20 cellular contexts compared by ENCODE assay signal in the genomic region with DNA sequence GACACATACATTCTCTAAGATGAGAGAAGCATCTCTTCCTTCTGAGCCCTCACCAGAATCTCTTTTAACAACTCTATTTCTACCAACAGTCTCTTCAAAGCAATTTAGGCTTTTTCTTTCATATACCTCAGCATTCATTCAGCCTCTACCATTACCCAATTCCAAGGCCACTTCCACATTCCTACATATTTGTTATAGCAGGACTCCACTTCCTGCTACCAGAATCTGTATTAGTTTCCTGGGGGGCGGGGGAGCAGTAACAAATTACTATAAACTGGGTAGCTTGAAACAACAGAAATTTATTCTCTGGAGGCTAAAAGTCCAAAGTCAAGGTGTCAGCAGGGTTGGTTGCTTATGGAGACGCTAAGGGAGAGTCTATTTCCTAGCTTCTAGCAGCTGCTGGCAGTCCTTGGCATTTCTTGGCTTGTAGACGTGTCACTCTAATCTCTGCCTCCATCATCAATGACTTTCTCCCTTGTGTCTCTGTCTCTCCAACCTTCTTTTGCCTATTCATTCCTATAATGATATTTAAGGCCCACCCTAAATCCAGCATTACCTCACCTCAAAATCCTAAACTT. TPM values are rescaled to one million over a fixed set of nuclear protein-coding genes. Genes with fewer than 3 reads are reported as not detected.
A peak's percentile ranks its signal among the peaks of the same experiment; 100 is the strongest.
DNase-seq lines count a peak whose midpoint lies in the region; ATAC-seq and TF ChIP-seq lines count a peak whose summit lies in the region.
"Had no signal": no experiment of that assay in that cellular context is flagged by ENCODE, and none has a peak within 500 bp of the region (broad histone marks: within the 10 kb centered on the region; RNA-seq: fewer than 3 reads in every experiment).

No MANE protein-coding gene starts in this region.

- H3K27ac ChIP-seq in BLaER1 treated with 17β-estradiol and CSF1 and Interleukin-3, amounts not matched to agents 10 nM and 100 nM = peak overlapping the region in 7 of 11 experiments; percentile 23 to 80 (median 39); a peak in 11 of 22 replicates
- H3K27ac ChIP-seq in epithelial cell of prostate (peak overlapping the region; percentile 64), vagina (no peak overlapping the region)

- H3K36me3 ChIP-seq in BLaER1 treated with 17β-estradiol and CSF1 and Interleukin-3, amounts not matched to agents 10 nM and 100 nM = no peaks in the 10 kb centered on the region
- H3K36me3 ChIP-seq in mucosa of descending colon (ENCODE audit: low read depth) (no peaks in the 10 kb centered on the region), vagina (no peaks in the 10 kb centered on the region)
- H3K36me3 ChIP-seq: esophagus squamous epithelium had no signal

- TF ChIP-seq CTCF in mucosa of descending colon (IDR thresholded peaks at IDR 0.05) (no peak), vagina (IDR thresholded peaks at IDR 0.05) (no peak)

- intact Hi-C loops in mucosa of descending colon (cut with DNase I, micrococcal nuclease) = no loop called here
- intact Hi-C loops in vagina (cut with DNase I) = no loop called here

- peak; percentile 78 for ATAC-seq in mucosa of descending colon

- no peaks in the 10 kb centered on the region for H4K20me1 ChIP-seq in BLaER1 treated with 17β-estradiol and CSF1 and Interleukin-3, amounts not matched to agents 10 nM and 100 nM

- H3K9me3 ChIP-seq in BLaER1 treated with 17β-estradiol and CSF1 and Interleukin-3, amounts not matched to agents 10 nM and 100 nM (replicated peaks in 1 of 11) = no peaks in the 10 kb centered on the region; a peak in 1 of 22 replicates
- H3K9me3 ChIP-seq in mucosa of descending colon (no peaks in the 10 kb centered on the region), vagina (no peaks in the 10 kb centered on the region)
- H3K9me3 ChIP-seq: esophagus squamous epithelium had no signal

- TF ChIP-seq POLR2A in vagina (IDR thresholded peaks at IDR 0.05) = no peak

- DNase-seq in NCI-H69 (lab: John Stamatoyannopoulos, UW) = peak; percentile 12
- DNase-seq in epithelial cell of prostate (ENCODE audit: low read depth, low spot score) = no peak
- DNase-seq in mucosa of descending colon = no peak
- DNase-seq in vagina (ENCODE audit: extremely low spot score in 2 of 2) = no peak
- DNase-seq in HK-2 (ENCODE audit: unreplicated experiment) = no peak
- no peak for DNase-seq in NCI-H2227 treated with DMSO at 0.1 percent for 48 hours (lab: John Stamatoyannopoulos, UW)
- DNase-seq in activated CD4-positive, CD25-positive, alpha-beta regulatory T cell treated with anti-CD3 and anti-CD28 coated beads, Interleukin-2, amount 50 U/mL, for 72 hours = no peak
- DNase-seq: activated naive CD4-positive, alpha-beta T cell; cerebellar nuclear complex; DMS79 treated with DMSO at 0.1 percent for 48 hours; esophagus squamous epithelium; GOT3; NCI-H1092; NCI-H524; stimulated activated CD4-positive, alpha-beta T cell treated with anti-CD3 and anti-CD28 coated beads, Interleukin-2, amount 100 ng/mL, for 24 hours; T-helper 9 cell had no signal

- H3K9ac ChIP-seq in BLaER1 treated with 17β-estradiol and CSF1 and Interleukin-3, amounts not matched to agents 10 nM and 100 nM = peak overlapping the region in 2 of 11 experiments; percentile 48 to 55; a peak in 4 of 22 replicates

- H3K4me2 ChIP-seq in BLaER1 treated with 17β-estradiol and CSF1 and Interleukin-3, amounts not matched to agents 10 nM and 100 nM = peak overlapping the region in 6 of 11 experiments; percentile 11 to 83 (median 68); a peak in 11 of 22 replicates

- no peaks in the 10 kb centered on the region for H3K27me3 ChIP-seq in BLaER1 treated with 17β-estradiol and CSF1 and Interleukin-3, amounts not matched to agents 10 nM and 100 nM
- H3K27me3 ChIP-seq in vagina = no peaks in the 10 kb centered on the region
- H3K27me3 ChIP-seq: esophagus squamous epithelium had no signal

- H3K4me1 ChIP-seq in BLaER1 treated with 17β-estradiol and CSF1 and Interleukin-3, amounts not matched to agents 10 nM and 100 nM = peaks cover 0 to 39% (median 12%) of the 10 kb centered on the region in 10 experiments; a peak in 11 of 20 replicates
- H3K4me1 ChIP-seq in mucosa of descending colon (ENCODE audit: low read depth) (peaks cover 6% of the 10 kb centered on the region), vagina (peaks cover 15% of the 10 kb centered on the region)

- H3K4me3 ChIP-seq in BLaER1 treated with 17β-estradiol and CSF1 and Interleukin-3, amounts not matched to agents 10 nM and 100 nM = no peak overlapping the region
- H3K4me3 ChIP-seq in mucosa of descending colon (no peak overlapping the region), vagina (no peak overlapping the region)
- H3K4me3 ChIP-seq: esophagus squamous epithelium had no signal

RNA-seq across cellular contexts. Expression of a gene that starts 7.4 kb away (rescaled TPM):
- not detected for total RNA-seq in mucosa of descending colon
- total RNA-seq in vagina = not detected
- total RNA-seq: activated CD8-positive, alpha-beta memory T cell treated with anti-CD3 and anti-CD28 coated beads for 36 hours; B cell; esophagus squamous epithelium; posterior vena cava had no signal
